23 cellular contexts compared by ENCODE assay signal in the genomic region with DNA sequence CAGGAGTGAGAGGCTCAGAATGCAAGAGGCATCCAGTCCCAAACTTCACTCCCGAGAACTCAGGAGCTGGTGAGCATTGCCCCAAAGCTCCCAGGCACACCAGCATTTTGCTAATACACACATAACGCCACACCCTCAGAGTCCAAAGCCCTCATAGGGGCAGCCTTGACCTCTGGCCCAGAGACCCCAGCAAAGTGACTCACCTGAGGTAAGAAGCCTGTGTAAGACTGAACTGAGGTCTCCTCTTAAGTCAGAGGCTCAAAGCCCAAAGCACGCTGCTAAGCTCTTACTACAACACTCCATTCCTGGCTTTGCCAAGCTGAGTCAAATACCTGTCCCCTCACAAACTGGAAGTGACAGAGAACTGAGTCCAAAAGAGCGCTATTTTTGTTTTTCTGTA. TPM values are rescaled to one million over a fixed set of nuclear protein-coding genes. Genes with fewer than 3 reads are reported as not detected.
DNase-seq lines count a peak whose midpoint lies in the region; ATAC-seq and TF ChIP-seq lines count a peak whose summit lies in the region.
"Had no signal": no experiment of that assay in that cellular context is flagged by ENCODE, and none has a peak within 500 bp of the region (broad histone marks: within the 10 kb centered on the region; RNA-seq: fewer than 3 reads in every experiment).

No MANE protein-coding gene starts in this region.

- no peak overlapping the region for H3K23ac ChIP-seq in trophoblast cell (ENCODE audit: low read length)

- no peak overlapping the region for H3K27ac ChIP-seq in CD8-positive, alpha-beta T cell (ENCODE audit: low read depth, low read length)
- H3K27ac ChIP-seq in PC-9 (peak overlapping the region; percentile 75), hepatocyte (peak overlapping the region; percentile 72), trophoblast cell (ENCODE audit: low read depth, low read length) (no peak overlapping the region)
- no peak overlapping the region for H3K27ac ChIP-seq in CD4-positive, alpha-beta memory T cell (ENCODE audit: low read depth, low read length)
- H3K27ac ChIP-seq: uterus had no signal

- H3K4me2 ChIP-seq in PC-9 (peak overlapping the region; percentile 59), hepatocyte (peak overlapping the region; percentile 41), trophoblast cell (ENCODE audit: low read length) (no peak overlapping the region)
- H3K4me2 ChIP-seq: smooth muscle cell had no signal

- BruUV-seq in PC-9 (replicated peaks; lab: Mats Ljungman, UMichigan): no TSS peak

- H2BK120ac ChIP-seq in trophoblast cell (ENCODE audit: insufficient read depth, low read length, poor library complexity): no peak overlapping the region

- H3K4ac ChIP-seq in trophoblast cell (ENCODE audit: low read depth, low read length): no peak overlapping the region

- no peak overlapping the region for H3K14ac ChIP-seq in trophoblast cell (ENCODE audit: low read length)

- H3K4me1 ChIP-seq in CD8-positive, alpha-beta T cell (ENCODE audit: insufficient read depth, low read length): peaks cover 36% of the 10 kb centered on the region
- H3K4me1 ChIP-seq in PC-9 (replicated peaks; ENCODE audit: insufficient read depth): peaks cover 33% of the 10 kb centered on the region
- H3K4me1 ChIP-seq in hepatocyte (ENCODE audit: insufficient read depth): peaks cover 65% of the 10 kb centered on the region
- H3K4me1 ChIP-seq in trophoblast cell (ENCODE audit: control insufficient read depth in 1 of 2, insufficient read depth in 2 of 2, low read length in 2 of 2): peaks cover 28 to 34% of the 10 kb centered on the region in 2 experiments
- peaks cover 45% of the 10 kb centered on the region for H3K4me1 ChIP-seq in CD4-positive, alpha-beta memory T cell (ENCODE audit: insufficient read depth, low read length)

- H3K79me2 ChIP-seq in PC-9 (ENCODE audit: low read depth): no peaks in the 10 kb centered on the region
- peaks cover 97% of the 10 kb centered on the region for H3K79me2 ChIP-seq in hepatocyte
- H3K79me2 ChIP-seq in trophoblast cell (ENCODE audit: control insufficient read depth, insufficient read depth, low read length, poor library complexity): peaks cover 6% of the 10 kb centered on the region

- H3K9me2 ChIP-seq in PC-9 (ENCODE audit: insufficient read depth) (no peaks in the 10 kb centered on the region), hepatocyte (replicated peaks; ENCODE audit: insufficient read depth) (no peaks in the 10 kb centered on the region)

- no peak overlapping the region for H3K18ac ChIP-seq in trophoblast cell (ENCODE audit: low read length)

- intact Hi-C loops in CD8-positive, alpha-beta T cell (cut with DNase I, micrococcal nuclease): no loop called here
- intact Hi-C loops in PC-9 (cut with micrococcal nuclease; ENCODE audit: unreplicated experiment): no loop called here
- intact Hi-C loops in activated naive CD4-positive, alpha-beta T cell treated with anti-CD3 and anti-CD28 coated beads for 36 hours (cut with micrococcal nuclease): no loop called here
- intact Hi-C loops in CD4-positive, alpha-beta memory T cell (cut with micrococcal nuclease): no loop called here

- H3K36me3 ChIP-seq in CD8-positive, alpha-beta T cell (ENCODE audit: insufficient read depth, low read length): no peaks in the 10 kb centered on the region
- H3K36me3 ChIP-seq in PC-9 (ENCODE audit: low read depth): no peaks in the 10 kb centered on the region
- no peaks in the 10 kb centered on the region for H3K36me3 ChIP-seq in hepatocyte (replicated peaks; ENCODE audit: insufficient read depth, low read depth)
- H3K36me3 ChIP-seq in trophoblast cell (ENCODE audit: control insufficient read depth in 1 of 2, insufficient read depth in 2 of 2, low read length in 2 of 2): peaks cover 15 to 22% of the 10 kb centered on the region in 2 experiments
- H3K36me3 ChIP-seq in CD4-positive, alpha-beta memory T cell (ENCODE audit: insufficient read depth, low read length): no peaks in the 10 kb centered on the region
- H3K36me3 ChIP-seq: uterus had no signal

- no peaks in the 10 kb centered on the region for H3K27me3 Mint-ChIP-seq in CD8-positive, alpha-beta T cell (ENCODE audit: low read depth)
- H3K27me3 Mint-ChIP-seq in activated naive CD4-positive, alpha-beta T cell treated with anti-CD3 and anti-CD28 coated beads for 36 hours (ENCODE audit: low read depth): no peaks in the 10 kb centered on the region
- H3K27me3 Mint-ChIP-seq in CD4-positive, alpha-beta memory T cell: no peaks in the 10 kb centered on the region
- H3K27me3 Mint-ChIP-seq: CD4-positive, CD25-positive, alpha-beta regulatory T cell; naive B cell had no signal

- ATAC-seq in CD8-positive, alpha-beta T cell: no peak
- ATAC-seq: heart right ventricle had no signal

- H3K27ac Mint-ChIP-seq in CD8-positive, alpha-beta T cell: peak overlapping the region; percentile 18
- no peak overlapping the region for H3K27ac Mint-ChIP-seq in activated naive CD4-positive, alpha-beta T cell treated with anti-CD3 and anti-CD28 coated beads for 36 hours
- H3K27ac Mint-ChIP-seq in CD4-positive, alpha-beta memory T cell: peak overlapping the region in 2 of 7 donors; percentile 27 to 34

- no peak overlapping the region for H3K4me3 ChIP-seq in CD8-positive, alpha-beta T cell (ENCODE audit: low read depth, low read length)
- H3K4me3 ChIP-seq in PC-9: no peak overlapping the region
- no peak overlapping the region for H3K4me3 ChIP-seq in hepatocyte
- H3K4me3 ChIP-seq in trophoblast cell (ENCODE audit: low read depth, low read length): no peak overlapping the region
- H3K4me3 ChIP-seq in CD4-positive, alpha-beta memory T cell (ENCODE audit: low read length in 2 of 2): no peak overlapping the region
- H3K4me3 ChIP-seq: heart right ventricle, smooth muscle cell, uterus had no signal

- no peak overlapping the region for H4K91ac ChIP-seq in trophoblast cell (ENCODE audit: low read depth, low read length)

- peaks cover 12% of the 10 kb centered on the region for H3K36me3 Mint-ChIP-seq in CD8-positive, alpha-beta T cell
- H3K36me3 Mint-ChIP-seq in activated naive CD4-positive, alpha-beta T cell treated with anti-CD3 and anti-CD28 coated beads for 36 hours (ENCODE audit: low read depth): peaks cover 2% of the 10 kb centered on the region
- peaks cover 0 to 5% of the 10 kb centered on the region in 2 donors for H3K36me3 Mint-ChIP-seq in CD4-positive, alpha-beta memory T cell
- H3K36me3 Mint-ChIP-seq: naive B cell had no signal

- POLR2A ChIA-PET in CD8-positive, alpha-beta T cell (lab: Charles Lee): interaction anchor here (0.7 kb wide), 1 partner anchor 13 kb away, joined by 3 read pairs; no protein-coding TSS in a partner anchor
- POLR2A ChIA-PET in PC-9 (lab: Charles Lee; ENCODE audit: unreplicated experiment): no interaction called here
- POLR2A ChIA-PET in CD4-positive, alpha-beta memory T cell (lab: Charles Lee; ENCODE audit: partially characterized antibody): no interaction called here

- no peaks in the 10 kb centered on the region for H3K9me3 ChIP-seq in CD8-positive, alpha-beta T cell (ENCODE audit: low read length)
- H3K9me3 ChIP-seq in PC-9 (ENCODE audit: insufficient read depth, low read depth): no peaks in the 10 kb centered on the region
- H3K9me3 ChIP-seq in hepatocyte (ENCODE audit: low read depth): no peaks in the 10 kb centered on the region
- no peaks in the 10 kb centered on the region for H3K9me3 ChIP-seq in trophoblast cell (ENCODE audit: insufficient read depth, low read depth, low read length)
- no peaks in the 10 kb centered on the region for H3K9me3 ChIP-seq in CD4-positive, alpha-beta memory T cell (ENCODE audit: control insufficient read depth in 1 of 2, low read length in 2 of 2)
- H3K9me3 ChIP-seq: heart right ventricle, uterus had no signal

- peaks cover 45% of the 10 kb centered on the region for H3K4me1 Mint-ChIP-seq in CD8-positive, alpha-beta T cell (ENCODE audit: low read depth)
- H3K4me1 Mint-ChIP-seq in activated naive CD4-positive, alpha-beta T cell treated with anti-CD3 and anti-CD28 coated beads for 36 hours (ENCODE audit: low read depth): peaks cover 42% of the 10 kb centered on the region
- H3K4me1 Mint-ChIP-seq in CD4-positive, alpha-beta memory T cell: peaks cover 16 to 51% (median 39%) of the 10 kb centered on the region in 4 donors

- H3K79me1 ChIP-seq in trophoblast cell (ENCODE audit: low read length): peaks cover 5% of the 10 kb centered on the region

- WGBS in hepatocyte (ENCODE audit: low lambda C conversion rate, missing lambda C conversion rate): 76% methylated on average over 4 of the region's 4 CpGs
- no CpG with 5 or more reads among the region's 4 CpGs for WGBS in trophoblast cell (ENCODE audit: extremely low coverage, insufficient coverage, insufficient read length)

- H3K27me3 ChIP-seq in CD8-positive, alpha-beta T cell (ENCODE audit: insufficient read depth, low read length): no peaks in the 10 kb centered on the region
- H3K27me3 ChIP-seq in PC-9 (ENCODE audit: insufficient read depth, low read depth): no peaks in the 10 kb centered on the region
- H3K27me3 ChIP-seq in hepatocyte: no peaks in the 10 kb centered on the region
- H3K27me3 ChIP-seq in trophoblast cell (ENCODE audit: insufficient read depth, low read length): no peaks in the 10 kb centered on the region
- H3K27me3 ChIP-seq in CD4-positive, alpha-beta memory T cell (ENCODE audit: insufficient read depth, low read length): no peaks in the 10 kb centered on the region
- H3K27me3 ChIP-seq: heart right ventricle, uterus had no signal

- no peak overlapping the region for H2BK12ac ChIP-seq in trophoblast cell (ENCODE audit: low read length)

- peaks cover 33% of the 10 kb centered on the region; the same call in 1 of the 2 replicates for H3F3A ChIP-seq in PC-9 (ENCODE audit: insufficient read depth, low read depth)

- DNase-seq in CD8-positive, alpha-beta T cell: no peak
- DNase-seq in PC-9 (peak in 1 of 2 experiments; percentile 71), hepatocyte (ENCODE audit: low spot score) (no peak), trophoblast cell (peak; percentile 95 to 96), LoVo (ENCODE audit: low spot score) (no peak), NCI-H2107 (lab: John Stamatoyannopoulos, UW) (no peak)
- no peak for DNase-seq in activated naive CD4-positive, alpha-beta T cell treated with anti-CD3 and anti-CD28 coated beads for 36 hours
- DNase-seq in CD4-positive, alpha-beta memory T cell: no peak
- DNase-seq: activated naive CD4-positive, alpha-beta T cell treated with anti-CD3 and anti-CD28 coated beads, Interleukin-2, amount 50 U/mL, for 16 hours; activated T-cell treated with anti-CD3 and anti-CD28 coated beads for 4 hours; CD4-positive, CD25-positive, alpha-beta regulatory T cell; DND-41; heart right ventricle; immature natural killer cell; KBM-7; naive B cell; NCI-H2081; NCI-H510A; SHP77; stimulated activated CD4-positive, alpha-beta T cell treated with anti-CD3 and anti-CD28 coated beads, Interleukin-4, amount 100 ng/mL, for 24 hours; T-helper 1 cell; uterus had no signal

- H2AFZ ChIP-seq in PC-9 (no peak overlapping the region), hepatocyte (no peak overlapping the region), trophoblast cell (ENCODE audit: insufficient read depth, low read length, poor library complexity) (no peak overlapping the region)

- H2AK5ac ChIP-seq in trophoblast cell (ENCODE audit: low read length): no peak overlapping the region

- no peak overlapping the region for H4K12ac ChIP-seq in trophoblast cell (ENCODE audit: low read depth, low read length)

- no peak overlapping the region for H3K9ac ChIP-seq in trophoblast cell (ENCODE audit: low read length)

- TF ChIP-seq CTCF in CD8-positive, alpha-beta T cell (IDR thresholded peaks at IDR 0.05): no peak
- no peak for TF ChIP-seq CTCF in PC-9 (conservative IDR thresholded peaks at IDR 0.05)
- no peak for TF ChIP-seq CTCF in hepatocyte (IDR thresholded peaks at IDR 0.05; ENCODE audit: poor library complexity)

- H4K20me1 ChIP-seq in PC-9 (ENCODE audit: insufficient read depth) (no peaks in the 10 kb centered on the region), hepatocyte (ENCODE audit: insufficient read depth, poor library complexity, severe bottlenecking) (peaks cover 14% of the 10 kb centered on the region)

- H3K9me3 Mint-ChIP-seq in CD8-positive, alpha-beta T cell: no peaks in the 10 kb centered on the region
- H3K9me3 Mint-ChIP-seq in activated naive CD4-positive, alpha-beta T cell treated with anti-CD3 and anti-CD28 coated beads for 36 hours: no peaks in the 10 kb centered on the region
- no peaks in the 10 kb centered on the region for H3K9me3 Mint-ChIP-seq in CD4-positive, alpha-beta memory T cell
- H3K9me3 Mint-ChIP-seq: CD4-positive, CD25-positive, alpha-beta regulatory T cell; immature natural killer cell; naive B cell had no signal

- no peak overlapping the region for H2BK5ac ChIP-seq in trophoblast cell (ENCODE audit: low read depth, low read length, poor library complexity)

- no peak overlapping the region for H4K8ac ChIP-seq in trophoblast cell (ENCODE audit: low read depth, low read length)

- CTCF ChIA-PET in CD8-positive, alpha-beta T cell (lab: Charles Lee): interaction anchor here (0.6 kb wide), 1 partner anchor 13 kb away, joined by 4 read pairs; no protein-coding TSS in a partner anchor
- CTCF ChIA-PET in PC-9 (lab: Charles Lee): no interaction called here
- CTCF ChIA-PET in activated naive CD4-positive, alpha-beta T cell treated with anti-CD3 and anti-CD28 coated beads for 36 hours (lab: Charles Lee): interaction anchor here (0.6 to 0.7 kb wide), 2 partner anchors 10 to 341 kb away, joined by 3 read pairs; no protein-coding TSS in a partner anchor
- CTCF ChIA-PET in CD4-positive, alpha-beta memory T cell (lab: Charles Lee; ENCODE audit: partially characterized antibody): interaction anchor here (1.2 kb wide), 1 partner anchor 38 kb away, joined by 3 read pairs; no protein-coding TSS in a partner anchor

- H3K4me3 Mint-ChIP-seq in CD8-positive, alpha-beta T cell: no peak overlapping the region
- H3K4me3 Mint-ChIP-seq in activated naive CD4-positive, alpha-beta T cell treated with anti-CD3 and anti-CD28 coated beads for 36 hours: no peak overlapping the region
- H3K4me3 Mint-ChIP-seq in CD4-positive, alpha-beta memory T cell: no peak overlapping the region

RNA-seq across cellular contexts. Expression of gene ST3GAL2, which starts 16.4 kb away (rescaled TPM):
- total RNA-seq in CD8-positive, alpha-beta T cell: 1 to 10 TPM; 5.6 to 6.1 TPM
- total RNA-seq in PC-9 (2021) (9.7 and 13.7 TPM in 2 replicates), hepatocyte (24.2 and 29.2 TPM in 2 replicates)
- polyA plus RNA-seq in hepatocyte: 20.8 and 25.6 TPM in 2 replicates
- 28.0 and 29.6 TPM in 2 replicates for polyA plus RNA-seq in trophoblast cell (2013)
- 1 to 10 TPM; 9.3 to 9.9 TPM for total RNA-seq in activated naive CD4-positive, alpha-beta T cell treated with anti-CD3 and anti-CD28 coated beads for 36 hours
- total RNA-seq in CD4-positive, alpha-beta memory T cell: 10 to 100 TPM; 27.5 to 30.8 TPM
- 10 to 100 TPM; 10.0 to 15.8 TPM for polyA plus RNA-seq in CD4-positive, alpha-beta memory T cell

RNA-seq across cellular contexts. Expression of gene FCSK, which starts 31.9 kb away (rescaled TPM):
- 10 to 100 TPM; 17.8 to 18.2 TPM for total RNA-seq in CD8-positive, alpha-beta T cell
- total RNA-seq in PC-9 (2021): 17.0 and 19.3 TPM in 2 replicates
- 13.3 and 25.9 TPM in 2 replicates for total RNA-seq in hepatocyte
- polyA plus RNA-seq in hepatocyte: 12.1 and 15.7 TPM in 2 replicates
- polyA plus RNA-seq in trophoblast cell (2013): 2.9 and 3.5 TPM in 2 replicates
- total RNA-seq in activated naive CD4-positive, alpha-beta T cell treated with anti-CD3 and anti-CD28 coated beads for 36 hours: 10 to 100 TPM; 12.2 to 12.6 TPM
- total RNA-seq in CD4-positive, alpha-beta memory T cell: 10 to 100 TPM; 41.7 to 42.8 TPM
- polyA plus RNA-seq in CD4-positive, alpha-beta memory T cell: 10 to 100 TPM in 1 of 2 donors, 1 to 10 TPM in 1; 7.4 to 10.8 TPM

Comparison
In these comparisons a context has a peak if more than half of its experiments do, and no peak if none do; other contexts are left out.
1. DNase-seq: peak in trophoblast cell (2 of 2); none in CD8-positive, alpha-beta T cell (0 of 7), hepatocyte (single experiment), activated naive CD4-positive, alpha-beta T cell treated with anti-CD3 and anti-CD28 coated beads for 36 hours (single experiment), LoVo (single experiment), NCI-H2107 (single experiment) and CD4-positive, alpha-beta memory T cell (0 of 5).
2. H3K27ac ChIP-seq: peak in PC-9 (single experiment) and hepatocyte (single experiment); none in CD8-positive, alpha-beta T cell (single experiment), trophoblast cell (single experiment) and CD4-positive, alpha-beta memory T cell (single experiment).